Comparison of ENCODE assay signal across 1 cellular context in the genomic region with DNA sequence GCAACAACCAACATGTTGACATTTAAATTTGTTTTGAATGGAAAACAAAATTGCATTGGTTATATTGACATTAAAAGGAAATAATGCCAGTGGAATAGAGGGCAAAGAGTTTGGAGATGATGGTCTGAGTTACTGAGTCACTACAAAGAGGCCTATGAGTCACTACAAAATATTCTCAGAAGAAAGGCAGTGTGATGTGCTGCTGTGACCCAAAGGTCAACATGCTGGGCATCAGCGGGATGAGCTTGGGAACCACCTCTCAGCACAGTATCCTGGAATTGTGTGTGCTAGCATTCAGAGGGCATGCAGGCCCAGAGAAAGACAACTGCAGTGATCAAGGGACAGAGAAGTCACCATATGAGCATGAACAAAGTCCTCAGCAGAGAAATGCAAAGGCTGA.
TF ChIP-seq lines count a peak whose summit lies in the region.

No MANE protein-coding gene starts in this region.

TF ChIP-seq in endothelial cell of umbilical vein, 7 proteins besides CTCF, POLR2A, EP300 and RAD21:
- peak; percentile 46 for TF ChIP-seq FOS (IDR thresholded peaks at IDR 0.05; ENCODE audit: borderline replicate concordance, insufficient read depth, low read length)
- peak; percentile 61 for TF ChIP-seq JUN (IDR thresholded peaks at IDR 0.05; ENCODE audit: borderline replicate concordance, insufficient read depth, insufficient read length, low read depth)
- TF ChIP-seq, protein P1, sequence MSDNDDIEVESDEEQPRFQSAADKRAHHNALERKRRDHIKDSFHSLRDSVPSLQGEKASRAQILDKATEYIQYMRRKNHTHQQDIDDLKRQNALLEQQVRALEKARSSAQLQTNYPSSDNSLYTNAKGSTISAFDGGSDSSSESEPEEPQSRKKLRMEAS (IDR thresholded peaks at IDR 0.05; ENCODE audit: insufficient read depth, insufficient read length) = no peak
